ENCODE assay signal across 21 cellular contexts in the genomic region with DNA sequence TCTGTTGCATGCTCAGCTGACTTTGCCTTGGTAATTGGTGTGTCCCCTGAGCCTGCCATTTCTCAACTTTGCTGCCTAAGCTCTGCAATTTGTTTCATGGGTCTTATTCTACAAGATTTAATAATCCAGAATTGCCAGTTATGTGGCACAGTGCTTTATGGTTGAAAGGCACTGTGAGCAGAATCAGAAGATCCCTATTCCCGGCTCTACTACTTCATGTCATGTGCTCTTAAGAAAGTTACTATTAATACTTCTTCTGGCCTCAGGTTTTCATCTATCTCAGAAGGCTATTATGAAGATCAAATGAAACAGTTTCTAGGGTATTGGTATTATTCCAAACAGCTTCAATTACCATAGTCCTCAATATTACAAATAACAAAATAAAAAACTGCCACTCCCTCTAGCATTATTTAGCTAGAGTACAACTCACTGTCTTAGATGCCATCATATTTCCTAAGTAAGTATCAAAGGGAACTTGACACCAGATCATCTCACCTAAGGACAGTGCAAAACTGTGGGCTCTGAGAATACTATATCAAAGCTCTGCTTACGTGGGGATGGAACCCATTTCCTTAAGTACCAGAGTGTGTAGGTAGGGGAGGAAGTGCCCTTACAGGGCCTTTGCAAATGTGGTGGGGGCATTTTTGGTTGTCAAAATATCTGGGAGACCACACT.
DNase-seq lines count a peak whose midpoint lies in the region; ATAC-seq and TF ChIP-seq lines count a peak whose summit lies in the region.
"Had no signal": no experiment of that assay in that cellular context is flagged by ENCODE, and none has a peak within 500 bp of the region (broad histone marks: within the 10 kb centered on the region; RNA-seq: fewer than 3 reads in every experiment).

No MANE protein-coding gene starts in this region.

- H3K36me3 ChIP-seq in left ventricle myocardium inferior, result no peaks in the 10 kb centered on the region
- H3K36me3 ChIP-seq in right atrium auricular region, result no peaks in the 10 kb centered on the region
- H3K36me3 ChIP-seq in iPS-15b (ENCODE audit: control insufficient read depth, insufficient read depth, low read length), result no peaks in the 10 kb centered on the region
- no peaks in the 10 kb centered on the region for H3K36me3 ChIP-seq in skeletal muscle tissue (ENCODE audit: control insufficient read depth in 3 of 3, insufficient read depth in 3 of 3, low read length in 3 of 3)
- no peaks in the 10 kb centered on the region for H3K36me3 ChIP-seq in BE2C

- H3K4me3 ChIP-seq in left ventricle myocardium inferior (no peak overlapping the region), right atrium auricular region (no peak overlapping the region), iPS-15b (ENCODE audit: low read depth, low read length) (no peak overlapping the region), skeletal muscle tissue (ENCODE audit: low read length in 3 of 3) (no peak overlapping the region), BE2C (ENCODE audit: low read depth, low read length) (no peak overlapping the region)
- H3K4me3 ChIP-seq: A549, GM23248 had no signal

- intact Hi-C loops in left ventricle myocardium inferior (cut with micrococcal nuclease), result no loop called here

- H3K9me3 ChIP-seq in left ventricle myocardium inferior (replicated peaks) (no peaks in the 10 kb centered on the region), right atrium auricular region (no peaks in the 10 kb centered on the region), iPS-15b (ENCODE audit: control insufficient read depth, insufficient read depth, low read length) (no peaks in the 10 kb centered on the region), skeletal muscle tissue (ENCODE audit: control insufficient read depth in 3 of 3, low read length in 3 of 3) (no peaks in the 10 kb centered on the region), BE2C (no peaks in the 10 kb centered on the region)
- H3K9me3 ChIP-seq: A549 had no signal

- H3K4me1 ChIP-seq in left ventricle myocardium inferior, result peaks cover 44% of the 10 kb centered on the region
- H3K4me1 ChIP-seq in right atrium auricular region, result peaks cover 0 to 5% of the 10 kb centered on the region in 2 donors
- no peaks in the 10 kb centered on the region for H3K4me1 ChIP-seq in iPS-15b (ENCODE audit: control insufficient read depth, insufficient read depth, low read length)
- H3K4me1 ChIP-seq in skeletal muscle tissue (ENCODE audit: control insufficient read depth in 3 of 3, insufficient read depth in 3 of 3, low read length in 3 of 3), result peaks cover 9 to 19% (median 9%) of the 10 kb centered on the region in 3 donors
- peaks cover 6% of the 10 kb centered on the region for H3K4me1 ChIP-seq in BE2C

- peak overlapping the region; percentile 39 for H3K27ac Mint-ChIP-seq in mesothelial cell of epicardium
- no peak overlapping the region for H3K27ac Mint-ChIP-seq in activated T-cell treated with anti-CD3 and anti-CD28 coated beads, Interleukin-2, amount 50 U/mL, for 72 hours
- H3K27ac Mint-ChIP-seq: CD4-positive, alpha-beta memory T cell had no signal

- no peaks in the 10 kb centered on the region for H3K27me3 Mint-ChIP-seq in mesothelial cell of epicardium (ENCODE audit: low read depth)
- no peaks in the 10 kb centered on the region for H3K27me3 Mint-ChIP-seq in activated T-cell treated with anti-CD3 and anti-CD28 coated beads, Interleukin-2, amount 50 U/mL, for 72 hours (ENCODE audit: low read depth)

- no peaks in the 10 kb centered on the region for H3K9me3 Mint-ChIP-seq in mesothelial cell of epicardium
- H3K9me3 Mint-ChIP-seq in activated T-cell treated with anti-CD3 and anti-CD28 coated beads, Interleukin-2, amount 50 U/mL, for 72 hours, result no peaks in the 10 kb centered on the region
- H3K9me3 Mint-ChIP-seq: CD4-positive, alpha-beta memory T cell had no signal

- H3K9ac ChIP-seq in iPS-15b (ENCODE audit: low read depth, low read length), result peak overlapping the region; percentile 41
- no peak overlapping the region for H3K9ac ChIP-seq in skeletal muscle tissue (ENCODE audit: low read depth in 1 of 3, low read length in 3 of 3)
- H3K9ac ChIP-seq: GM23248 had no signal

- peaks cover 3% of the 10 kb centered on the region for H3K36me3 Mint-ChIP-seq in mesothelial cell of epicardium
- peaks cover 0 to 1% of the 10 kb centered on the region in 2 donors for H3K36me3 Mint-ChIP-seq in activated T-cell treated with anti-CD3 and anti-CD28 coated beads, Interleukin-2, amount 50 U/mL, for 72 hours (ENCODE audit: insufficient read depth in 2 of 2)
- H3K36me3 Mint-ChIP-seq: CD4-positive, alpha-beta memory T cell had no signal

- peaks cover 43% of the 10 kb centered on the region for H3K4me1 Mint-ChIP-seq in mesothelial cell of epicardium
- H3K4me1 Mint-ChIP-seq in activated T-cell treated with anti-CD3 and anti-CD28 coated beads, Interleukin-2, amount 50 U/mL, for 72 hours (ENCODE audit: low read depth), result no peaks in the 10 kb centered on the region
- H3K4me1 Mint-ChIP-seq: CD4-positive, alpha-beta memory T cell had no signal

- ATAC-seq in activated T-cell treated with anti-CD3 and anti-CD28 coated beads, Interleukin-2, amount 50 U/mL, for 72 hours (replicated peaks in 1 of 2), result no peak
- ATAC-seq: A549 had no signal

- H3K27me3 ChIP-seq in left ventricle myocardium inferior (ENCODE audit: low read depth) (no peaks in the 10 kb centered on the region), right atrium auricular region (no peaks in the 10 kb centered on the region), iPS-15b (ENCODE audit: control insufficient read depth, insufficient read depth, low read length) (no peaks in the 10 kb centered on the region), skeletal muscle tissue (ENCODE audit: control insufficient read depth in 3 of 3, insufficient read depth in 3 of 3, low read length in 3 of 3) (no peaks in the 10 kb centered on the region), BE2C (no peaks in the 10 kb centered on the region)

- no peak overlapping the region for H3K4me3 Mint-ChIP-seq in mesothelial cell of epicardium
- no peak overlapping the region for H3K4me3 Mint-ChIP-seq in activated T-cell treated with anti-CD3 and anti-CD28 coated beads, Interleukin-2, amount 50 U/mL, for 72 hours
- H3K4me3 Mint-ChIP-seq: CD4-positive, alpha-beta memory T cell had no signal

- H3K27ac ChIP-seq in left ventricle myocardium inferior (replicated peaks) (peak overlapping the region; percentile 37), right atrium auricular region (no peak overlapping the region), skeletal muscle tissue (ENCODE audit: low read depth, low read length) (peak overlapping the region; percentile 5)
- H3K27ac ChIP-seq: A549, GM23248 had no signal

- DNase-seq in left ventricle myocardium inferior (no peak), right atrium auricular region (ENCODE audit: low spot score) (no peak), mesothelial cell of epicardium (ENCODE audit: low spot score in 2 of 2, unreplicated experiment in 2 of 2) (no peak), BE2C (no peak)
- no peak for DNase-seq in activated T-cell treated with anti-CD3 and anti-CD28 coated beads, Interleukin-2, amount 50 U/mL, for 72 hours
- DNase-seq: 8988T; ACHN; AML-193; C1 segment of cervical spinal cord; Calu3; CD4-positive, alpha-beta memory T cell; COR-L47; DMS53; DMS79 treated with DMSO at 0.1 percent for 48 hours; GF-D8; GM23248; H7; HCEC 1CT had no signal

- TF ChIP-seq CTCF in left ventricle myocardium inferior (IDR thresholded peaks at IDR 0.05; ENCODE audit: borderline replicate concordance), result no peak
- no peak for TF ChIP-seq CTCF in right atrium auricular region (IDR thresholded peaks at IDR 0.05)
- no peak for TF ChIP-seq CTCF in mesothelial cell of epicardium (IDR thresholded peaks at IDR 0.05; ENCODE audit: unreplicated experiment)
- TF ChIP-seq CTCF in BE2C (IDR thresholded peaks at IDR 0.05; ENCODE audit: low read depth, low read length), result no peak

Comparison
In these comparisons a context has a peak if more than half of its experiments do, and no peak if none do; other contexts are left out.
1. H3K27ac ChIP-seq: peak in left ventricle myocardium inferior (single experiment) and skeletal muscle tissue (single experiment); none in right atrium auricular region (0 of 2).